ENCODE assay signal across 2 cellular contexts in genomic region chr1:21764615-21765423, GRCh38.
A peak's percentile ranks its signal among the peaks of the same experiment; 100 is the strongest.
TF ChIP-seq lines count a peak whose summit lies in the region.

No MANE protein-coding gene starts in this region.

TF ChIP-seq in GM23338, 12 proteins besides CTCF, POLR2A, EP300 and RAD21 (continued from another document):
- TF ChIP-seq ZNF462 (CRISPR knock-in tag; IDR thresholded peaks at IDR 0.05) (no peak), NANOG (IDR thresholded peaks at IDR 0.05; ENCODE audit: borderline replicate concordance) (no peak), ETS1 (IDR thresholded peaks at IDR 0.05) (no peak), EZH2 (IDR thresholded peaks at IDR 0.05; ENCODE audit: low read depth, unreplicated experiment) (no peak), REST (IDR thresholded peaks at IDR 0.05; ENCODE audit: unreplicated experiment) (no peak), EZH2phosphoT487 (IDR thresholded peaks at IDR 0.05; ENCODE audit: unreplicated experiment) (no peak), ZNF114 (CRISPR knock-in tag; IDR thresholded peaks at IDR 0.05) (no peak), ZNF331 (CRISPR knock-in tag; IDR thresholded peaks at IDR 0.05; ENCODE audit: low read depth) (no peak), CREB1 (CRISPR knock-in tag; IDR thresholded peaks at IDR 0.05; ENCODE audit: low read depth) (no peak), STAT1 (IDR thresholded peaks at IDR 0.05; ENCODE audit: unreplicated experiment) (no peak)

TF ChIP-seq in SK-N-SH treated with all-trans-retinoic acid at 6 μM for 48 hours, 23 proteins besides CTCF, POLR2A, EP300 and RAD21 (continued from another document):
- peak; percentile 62; the same call in 1 of the 2 replicates for TF ChIP-seq POU6F1 (CRISPR knock-in tag; IDR thresholded peaks at IDR 0.05; ENCODE audit: borderline replicate concordance, low read depth)
- TF ChIP-seq BACH2 (CRISPR knock-in tag; IDR thresholded peaks at IDR 0.05; ENCODE audit: borderline replicate concordance) = no peak
- TF ChIP-seq RARB (CRISPR knock-in tag; IDR thresholded peaks at IDR 0.05) = no peak
- TF ChIP-seq ISL1 (CRISPR knock-in tag; IDR thresholded peaks at IDR 0.05) = peak; percentile 97
- TF ChIP-seq SNAI2 (CRISPR knock-in tag; IDR thresholded peaks at IDR 0.05) = peak; percentile 71; the same call in 1 of the 2 replicates
- no peak for TF ChIP-seq ZC3H10 (CRISPR knock-in tag; IDR thresholded peaks at IDR 0.05)
- no peak for TF ChIP-seq ARNTL (CRISPR knock-in tag; IDR thresholded peaks at IDR 0.05; ENCODE audit: borderline replicate concordance, low read depth)
